Comparison of ENCODE assay signal across 8 cellular contexts in genomic region chr6:18265099-18265372, GRCh38. TPM values are rescaled to one million over a fixed set of nuclear protein-coding genes. Genes with fewer than 3 reads are reported as not detected.
DNase-seq lines count a peak whose midpoint lies in the region; ATAC-seq and TF ChIP-seq lines count a peak whose summit lies in the region.

No MANE protein-coding gene starts in this region.

- POLR2A ChIA-PET in GM10248 (lab: Yijun Ruan, JAX): no interaction called here

- CTCF ChIA-PET in GM10248 (lab: Yijun Ruan, JAX): interaction anchor here (1.0 to 1.1 kb wide), 2 partner anchors 9 to 23 kb away, joined by 4 read pairs; no protein-coding TSS in a partner anchor

- peak overlapping the region; percentile 84 for H3K4me3 Mint-ChIP-seq in memory B cell

- H3K36me3 ChIP-seq in left ventricle myocardium inferior: no peaks in the 10 kb centered on the region

- H3K4me3 ChIP-seq in left ventricle myocardium inferior (peak overlapping the region; percentile 89), astrocyte of the spinal cord (ENCODE audit: low read depth, low read length) (peak overlapping the region; percentile 97)

- H3K4me1 ChIP-seq in left ventricle myocardium inferior: peaks cover 46% of the 10 kb centered on the region

- TF ChIP-seq CTCF in left ventricle myocardium inferior (IDR thresholded peaks at IDR 0.05; ENCODE audit: borderline replicate concordance) (no peak), astrocyte of the spinal cord (IDR thresholded peaks at IDR 0.05; ENCODE audit: low read depth, low read length) (no peak), GM10248 (IDR thresholded peaks at IDR 0.05; ENCODE audit: control extremely low read depth, extremely low read depth, low read depth, missing control alignments) (no peak)

- peak overlapping the region; percentile 95 for H3K27ac ChIP-seq in left ventricle myocardium inferior (replicated peaks)

- H3K27me3 ChIP-seq in left ventricle myocardium inferior (ENCODE audit: low read depth): no peaks in the 10 kb centered on the region

- ATAC-seq in Right ventricle myocardium superior (ENCODE audit: poor library complexity): no peak
- no peak for ATAC-seq in memory B cell (ENCODE audit: low read depth)

- H3K4me1 Mint-ChIP-seq in memory B cell: peaks cover 35% of the 10 kb centered on the region

- DNase-seq in left ventricle myocardium inferior (no peak), Right ventricle myocardium superior (no peak), astrocyte of the spinal cord (ENCODE audit: low read depth, low spot score) (no peak), memory B cell (ENCODE audit: low spot score in 2 of 2) (no peak), GM10248 (ENCODE audit: extremely low spot score) (no peak), C1 segment of cervical spinal cord (lab: John Stamatoyannopoulos, UW) (no peak), NCI-H1417 (lab: John Stamatoyannopoulos, UW) (no peak), midbrain (lab: John Stamatoyannopoulos, UW) (no peak)

- H3K27ac Mint-ChIP-seq in memory B cell: peak overlapping the region; percentile 95

- intact Hi-C loops in left ventricle myocardium inferior (cut with micrococcal nuclease): no loop called here
- intact Hi-C loops in Right ventricle myocardium superior (cut with DNase I): no loop called here

- H3K9me3 ChIP-seq in left ventricle myocardium inferior (replicated peaks): no peaks in the 10 kb centered on the region

- in situ Hi-C loops in astrocyte of the spinal cord (cut with HindIII; ENCODE audit: low sequenced_read_pairs): no loop called here

- no peaks in the 10 kb centered on the region for H3K36me3 Mint-ChIP-seq in memory B cell

- no peaks in the 10 kb centered on the region for H3K9me3 Mint-ChIP-seq in memory B cell

- no peaks in the 10 kb centered on the region for H3K27me3 Mint-ChIP-seq in memory B cell

RNA-seq across cellular contexts. Expression of gene DEK, which starts 0.7 kb away (rescaled TPM):
- total RNA-seq in left ventricle myocardium inferior (54.0 TPM), Right ventricle myocardium superior (63.0 TPM)
